1 cellular context compared by ENCODE assay signal in the genomic region with DNA sequence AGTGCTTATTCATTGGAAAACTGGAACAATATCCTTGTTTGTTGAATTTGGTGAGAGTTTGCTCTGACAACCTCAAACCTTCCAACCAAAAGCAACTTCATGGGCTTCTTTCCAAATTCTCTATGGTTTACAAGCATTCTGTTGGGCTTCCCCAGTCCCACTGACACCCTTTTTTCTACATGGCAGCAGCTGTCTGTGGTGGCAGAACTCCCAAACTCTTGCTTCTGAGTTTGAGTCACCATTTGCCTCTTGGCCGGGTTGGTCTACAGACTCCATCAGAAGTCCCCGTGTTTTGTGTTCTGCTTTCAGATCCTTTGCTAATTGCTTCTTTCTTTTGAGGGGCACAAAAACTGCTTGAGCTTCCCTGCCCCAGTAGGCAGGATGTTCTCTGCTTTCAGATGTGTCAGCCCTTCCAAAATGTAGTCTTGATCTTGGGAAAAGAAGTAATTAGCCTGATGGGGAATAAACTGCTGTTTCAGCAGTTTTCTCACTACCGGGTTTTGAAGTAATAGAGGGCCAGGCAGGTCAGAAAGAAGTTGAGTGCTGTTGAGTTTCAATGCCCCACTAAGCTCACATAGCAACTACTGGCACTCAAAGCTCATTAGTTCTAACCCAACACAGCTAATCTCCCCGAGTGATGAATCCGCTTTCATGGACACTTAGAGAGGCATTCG.
TF ChIP-seq lines count a peak whose summit lies in the region.

No MANE protein-coding gene starts in this region.

TF ChIP-seq in GM23338, 12 proteins besides CTCF, POLR2A, EP300 and RAD21 (continued from another document):
- TF ChIP-seq, protein P1, sequence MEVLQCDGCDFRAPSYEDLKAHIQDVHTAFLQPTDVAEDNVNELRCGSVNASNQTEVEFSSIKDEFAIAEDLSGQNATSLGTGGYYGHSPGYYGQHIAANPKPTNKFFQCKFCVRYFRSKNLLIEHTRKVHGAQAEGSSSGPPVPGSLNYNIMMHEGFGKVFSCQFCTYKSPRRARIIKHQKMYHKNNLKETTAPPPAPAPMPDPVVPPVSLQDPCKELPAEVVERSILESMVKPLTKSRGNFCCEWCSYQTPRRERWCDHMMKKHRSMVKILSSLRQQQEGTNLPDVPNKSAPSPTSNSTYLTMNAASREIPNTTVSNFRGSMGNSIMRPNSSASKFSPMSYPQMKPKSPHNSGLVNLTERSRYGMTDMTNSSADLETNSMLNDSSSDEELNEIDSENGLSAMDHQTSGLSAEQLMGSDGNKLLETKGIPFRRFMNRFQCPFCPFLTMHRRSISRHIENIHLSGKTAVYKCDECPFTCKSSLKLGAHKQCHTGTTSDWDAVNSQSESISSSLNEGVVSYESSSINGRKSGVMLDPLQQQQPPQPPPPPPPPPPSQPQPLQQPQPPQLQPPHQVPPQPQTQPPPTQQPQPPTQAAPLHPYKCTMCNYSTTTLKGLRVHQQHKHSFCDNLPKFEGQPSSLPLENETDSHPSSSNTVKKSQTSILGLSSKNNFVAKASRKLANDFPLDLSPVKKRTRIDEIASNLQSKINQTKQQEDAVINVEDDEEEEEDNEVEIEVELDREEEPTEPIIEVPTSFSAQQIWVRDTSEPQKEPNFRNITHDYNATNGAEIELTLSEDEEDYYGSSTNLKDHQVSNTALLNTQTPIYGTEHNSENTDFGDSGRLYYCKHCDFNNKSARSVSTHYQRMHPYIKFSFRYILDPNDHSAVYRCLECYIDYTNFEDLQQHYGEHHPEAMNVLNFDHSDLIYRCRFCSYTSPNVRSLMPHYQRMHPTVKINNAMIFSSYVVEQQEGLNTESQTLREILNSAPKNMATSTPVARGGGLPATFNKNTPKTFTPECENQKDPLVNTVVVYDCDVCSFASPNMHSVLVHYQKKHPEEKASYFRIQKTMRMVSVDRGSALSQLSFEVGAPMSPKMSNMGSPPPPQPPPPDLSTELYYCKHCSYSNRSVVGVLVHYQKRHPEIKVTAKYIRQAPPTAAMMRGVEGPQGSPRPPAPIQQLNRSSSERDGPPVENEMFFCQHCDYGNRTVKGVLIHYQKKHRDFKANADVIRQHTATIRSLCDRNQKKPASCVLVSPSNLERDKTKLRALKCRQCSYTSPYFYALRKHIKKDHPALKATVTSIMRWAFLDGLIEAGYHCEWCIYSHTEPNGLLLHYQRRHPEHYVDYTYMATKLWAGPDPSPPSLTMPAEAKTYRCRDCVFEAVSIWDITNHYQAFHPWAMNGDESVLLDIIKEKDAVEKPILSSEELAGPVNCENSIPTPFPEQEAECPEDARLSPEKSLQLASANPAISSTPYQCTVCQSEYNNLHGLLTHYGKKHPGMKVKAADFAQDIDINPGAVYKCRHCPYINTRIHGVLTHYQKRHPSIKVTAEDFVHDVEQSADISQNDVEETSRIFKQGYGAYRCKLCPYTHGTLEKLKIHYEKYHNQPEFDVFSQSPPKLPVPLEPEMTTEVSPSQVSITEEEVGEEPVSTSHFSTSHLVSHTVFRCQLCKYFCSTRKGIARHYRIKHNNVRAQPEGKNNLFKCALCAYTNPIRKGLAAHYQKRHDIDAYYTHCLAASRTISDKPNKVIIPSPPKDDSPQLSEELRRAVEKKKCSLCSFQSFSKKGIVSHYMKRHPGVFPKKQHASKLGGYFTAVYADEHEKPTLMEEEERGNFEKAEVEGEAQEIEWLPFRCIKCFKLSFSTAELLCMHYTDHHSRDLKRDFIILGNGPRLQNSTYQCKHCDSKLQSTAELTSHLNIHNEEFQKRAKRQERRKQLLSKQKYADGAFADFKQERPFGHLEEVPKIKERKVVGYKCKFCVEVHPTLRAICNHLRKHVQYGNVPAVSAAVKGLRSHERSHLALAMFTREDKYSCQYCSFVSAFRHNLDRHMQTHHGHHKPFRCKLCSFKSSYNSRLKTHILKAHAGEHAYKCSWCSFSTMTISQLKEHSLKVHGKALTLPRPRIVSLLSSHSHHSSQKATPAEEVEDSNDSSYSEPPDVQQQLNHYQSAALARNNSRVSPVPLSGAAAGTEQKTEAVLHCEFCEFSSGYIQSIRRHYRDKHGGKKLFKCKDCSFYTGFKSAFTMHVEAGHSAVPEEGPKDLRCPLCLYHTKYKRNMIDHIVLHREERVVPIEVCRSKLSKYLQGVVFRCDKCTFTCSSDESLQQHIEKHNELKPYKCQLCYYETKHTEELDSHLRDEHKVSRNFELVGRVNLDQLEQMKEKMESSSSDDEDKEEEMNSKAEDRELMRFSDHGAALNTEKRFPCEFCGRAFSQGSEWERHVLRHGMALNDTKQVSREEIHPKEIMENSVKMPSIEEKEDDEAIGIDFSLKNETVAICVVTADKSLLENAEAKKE (CRISPR knock-in tag; IDR thresholded peaks at IDR 0.05), result no peak
- no peak for TF ChIP-seq JUNB (IDR thresholded peaks at IDR 0.05; ENCODE audit: unreplicated experiment)
- TF ChIP-seq POLR2AphosphoS5 (IDR thresholded peaks at IDR 0.05; ENCODE audit: low read depth), result no peak
- TF ChIP-seq, protein P2, sequence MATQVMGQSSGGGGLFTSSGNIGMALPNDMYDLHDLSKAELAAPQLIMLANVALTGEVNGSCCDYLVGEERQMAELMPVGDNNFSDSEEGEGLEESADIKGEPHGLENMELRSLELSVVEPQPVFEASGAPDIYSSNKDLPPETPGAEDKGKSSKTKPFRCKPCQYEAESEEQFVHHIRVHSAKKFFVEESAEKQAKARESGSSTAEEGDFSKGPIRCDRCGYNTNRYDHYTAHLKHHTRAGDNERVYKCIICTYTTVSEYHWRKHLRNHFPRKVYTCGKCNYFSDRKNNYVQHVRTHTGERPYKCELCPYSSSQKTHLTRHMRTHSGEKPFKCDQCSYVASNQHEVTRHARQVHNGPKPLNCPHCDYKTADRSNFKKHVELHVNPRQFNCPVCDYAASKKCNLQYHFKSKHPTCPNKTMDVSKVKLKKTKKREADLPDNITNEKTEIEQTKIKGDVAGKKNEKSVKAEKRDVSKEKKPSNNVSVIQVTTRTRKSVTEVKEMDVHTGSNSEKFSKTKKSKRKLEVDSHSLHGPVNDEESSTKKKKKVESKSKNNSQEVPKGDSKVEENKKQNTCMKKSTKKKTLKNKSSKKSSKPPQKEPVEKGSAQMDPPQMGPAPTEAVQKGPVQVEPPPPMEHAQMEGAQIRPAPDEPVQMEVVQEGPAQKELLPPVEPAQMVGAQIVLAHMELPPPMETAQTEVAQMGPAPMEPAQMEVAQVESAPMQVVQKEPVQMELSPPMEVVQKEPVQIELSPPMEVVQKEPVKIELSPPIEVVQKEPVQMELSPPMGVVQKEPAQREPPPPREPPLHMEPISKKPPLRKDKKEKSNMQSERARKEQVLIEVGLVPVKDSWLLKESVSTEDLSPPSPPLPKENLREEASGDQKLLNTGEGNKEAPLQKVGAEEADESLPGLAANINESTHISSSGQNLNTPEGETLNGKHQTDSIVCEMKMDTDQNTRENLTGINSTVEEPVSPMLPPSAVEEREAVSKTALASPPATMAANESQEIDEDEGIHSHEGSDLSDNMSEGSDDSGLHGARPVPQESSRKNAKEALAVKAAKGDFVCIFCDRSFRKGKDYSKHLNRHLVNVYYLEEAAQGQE (IDR thresholded peaks at IDR 0.05; ENCODE audit: unreplicated experiment), result no peak
- TF ChIP-seq, protein P3, sequence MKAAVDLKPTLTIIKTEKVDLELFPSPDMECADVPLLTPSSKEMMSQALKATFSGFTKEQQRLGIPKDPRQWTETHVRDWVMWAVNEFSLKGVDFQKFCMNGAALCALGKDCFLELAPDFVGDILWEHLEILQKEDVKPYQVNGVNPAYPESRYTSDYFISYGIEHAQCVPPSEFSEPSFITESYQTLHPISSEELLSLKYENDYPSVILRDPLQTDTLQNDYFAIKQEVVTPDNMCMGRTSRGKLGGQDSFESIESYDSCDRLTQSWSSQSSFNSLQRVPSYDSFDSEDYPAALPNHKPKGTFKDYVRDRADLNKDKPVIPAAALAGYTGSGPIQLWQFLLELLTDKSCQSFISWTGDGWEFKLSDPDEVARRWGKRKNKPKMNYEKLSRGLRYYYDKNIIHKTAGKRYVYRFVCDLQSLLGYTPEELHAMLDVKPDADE (IDR thresholded peaks at IDR 0.05), result no peak
- TF ChIP-seq ZNF114 (CRISPR knock-in tag; IDR thresholded peaks at IDR 0.05), result no peak
- TF ChIP-seq ZNF331 (CRISPR knock-in tag; IDR thresholded peaks at IDR 0.05; ENCODE audit: low read depth), result no peak
TF ChIP-seq in GM23338: peak in this region for 0.
